Comparison of ENCODE assay signal across 28 cellular contexts in genomic region chr13:21871919-21872318, GRCh38.
DNase-seq lines count a peak whose midpoint lies in the region; ATAC-seq, FAIRE-seq and TF ChIP-seq lines count a peak whose summit lies in the region.
"Had no signal": no experiment of that assay in that cellular context is flagged by ENCODE, and none has a peak within 500 bp of the region (broad histone marks: within the 10 kb centered on the region; RNA-seq: fewer than 3 reads in every experiment).

No MANE protein-coding gene starts in this region.

- no peak overlapping the region for H4K12ac ChIP-seq in trophoblast cell (ENCODE audit: low read depth, low read length)

- no peak for FAIRE-seq in H1 (lab: Jason Lieb, UNC)
- FAIRE-seq: A204.1, GM12891 had no signal

- no peaks in the 10 kb centered on the region for H3K9me3 Mint-ChIP-seq in activated CD8-positive, alpha-beta T cell treated with anti-CD3 and anti-CD28 coated beads for 36 hours
- H3K9me3 Mint-ChIP-seq: GM23338 had no signal

- H2AFZ ChIP-seq in H1 (ENCODE audit: low read length), result peak overlapping the region; percentile 87; the same call in 1 of the 2 replicates
- no peak overlapping the region for H2AFZ ChIP-seq in trophoblast cell (ENCODE audit: insufficient read depth, low read length, poor library complexity)

- no peak overlapping the region for H3K4me3 Mint-ChIP-seq in activated CD8-positive, alpha-beta T cell treated with anti-CD3 and anti-CD28 coated beads for 36 hours
- H3K4me3 Mint-ChIP-seq: CD4-positive, alpha-beta memory T cell; GM23338 had no signal

- H3K9ac ChIP-seq in H1 (replicated peaks in 1 of 4; ENCODE audit: extremely low read depth in 1 of 4, low read depth in 3 of 4, low read length in 3 of 4) (no peak overlapping the region), trophoblast cell (ENCODE audit: low read length) (peak overlapping the region; percentile 19)

- peak; percentile 75 for ATAC-seq in left lung
- ATAC-seq in activated CD8-positive, alpha-beta T cell treated with anti-CD3 and anti-CD28 coated beads for 36 hours, result no peak
- ATAC-seq: GM23338, PC-3, Right ventricle myocardium inferior, SK-N-SH treated with all-trans-retinoic acid at 6 μM for 48 hours had no signal

- H3K27ac Mint-ChIP-seq in activated CD8-positive, alpha-beta T cell treated with anti-CD3 and anti-CD28 coated beads for 36 hours, result no peak overlapping the region
- H3K27ac Mint-ChIP-seq: GM23338 had no signal

- H4K5ac ChIP-seq in H1 (ENCODE audit: insufficient read length, low read depth, low read length), result no peak overlapping the region

- no peak overlapping the region for H2BK5ac ChIP-seq in H1 (ENCODE audit: low read depth, low read length)
- no peak overlapping the region for H2BK5ac ChIP-seq in trophoblast cell (ENCODE audit: low read depth, low read length, poor library complexity)

- H3K36me3 ChIP-seq in H1 (ENCODE audit: control insufficient read depth in 2 of 4, insufficient read depth in 4 of 4, low read length in 3 of 4) (no peaks in the 10 kb centered on the region), left lung (no peaks in the 10 kb centered on the region), trophoblast cell (ENCODE audit: control insufficient read depth in 1 of 2, insufficient read depth in 2 of 2, low read length in 2 of 2) (no peaks in the 10 kb centered on the region)
- H3K36me3 ChIP-seq: HAP-1, SJCRH30 had no signal

- H2BK20ac ChIP-seq in H1 (ENCODE audit: low read length), result no peak overlapping the region

- no peaks in the 10 kb centered on the region for H3K23me2 ChIP-seq in H1 (ENCODE audit: low read depth, low read length)

- no peaks in the 10 kb centered on the region for H4K20me1 ChIP-seq in H1 (replicated peaks in 1 of 2; ENCODE audit: control insufficient read depth in 1 of 2, insufficient read depth in 2 of 2, low read length in 2 of 2)

- 89% methylated on average over 5 of the region's 5 CpGs; no CpG with 5 or more reads in 1 of the 2 experiments for WGBS in H1 (ENCODE audit: extremely low coverage in 1 of 2, insufficient coverage in 1 of 2, insufficient read length in 1 of 2, insufficient replicate concordance in 2 of 2, low coverage in 1 of 2, low lambda C conversion rate in 2 of 2, missing lambda C conversion rate in 1 of 2), 2 experiments
- WGBS in trophoblast cell (ENCODE audit: extremely low coverage, insufficient coverage, insufficient read length), result no CpG with 5 or more reads among the region's 5 CpGs

- H3K27me3 ChIP-seq in H1 (replicated peaks in 1 of 4; ENCODE audit: control insufficient read depth in 3 of 4, extremely low read depth in 1 of 4, insufficient read depth in 3 of 4, low read length in 3 of 4), result no peaks in the 10 kb centered on the region
- no peaks in the 10 kb centered on the region for H3K27me3 ChIP-seq in left lung
- H3K27me3 ChIP-seq in trophoblast cell (ENCODE audit: insufficient read depth, low read length), result no peaks in the 10 kb centered on the region
- H3K27me3 ChIP-seq: SJCRH30 had no signal

- H3K4me1 Mint-ChIP-seq in activated CD8-positive, alpha-beta T cell treated with anti-CD3 and anti-CD28 coated beads for 36 hours (ENCODE audit: low read depth), result no peaks in the 10 kb centered on the region
- H3K4me1 Mint-ChIP-seq: CD4-positive, alpha-beta memory T cell; GM23338 had no signal

- intact Hi-C loops in left lung (cut with DNase I), result no loop called here
- intact Hi-C loops in activated CD8-positive, alpha-beta T cell treated with anti-CD3 and anti-CD28 coated beads for 36 hours (cut with micrococcal nuclease), result no loop called here

- no peak overlapping the region for H2BK12ac ChIP-seq in H1 (ENCODE audit: low read depth, low read length)
- no peak overlapping the region for H2BK12ac ChIP-seq in trophoblast cell (ENCODE audit: low read length)

- no peak overlapping the region for H3K4me2 ChIP-seq in H1 (ENCODE audit: insufficient read depth in 1 of 2, low read depth in 2 of 2, low read length in 2 of 2)
- H3K4me2 ChIP-seq in trophoblast cell (ENCODE audit: low read length), result no peak overlapping the region
- H3K4me2 ChIP-seq: GM23338 had no signal

- H3K27ac ChIP-seq in H1 (ENCODE audit: low read depth, low read length) (no peak overlapping the region), left lung (no peak overlapping the region), trophoblast cell (ENCODE audit: low read depth, low read length) (no peak overlapping the region)
- H3K27ac ChIP-seq: SJCRH30 had no signal

- CTCF ChIA-PET in H1 (lab: Charles Lee; ENCODE audit: partially characterized antibody), result interaction anchor here (0.5 to 1.1 kb wide), 5 partner anchors 10 to 234 kb away, joined by 3 to 5 read pairs (median 3); no protein-coding TSS in a partner anchor
- CTCF ChIA-PET in activated CD8-positive, alpha-beta T cell treated with anti-CD3 and anti-CD28 coated beads for 36 hours (lab: Charles Lee), result no interaction called here

- H3K4me3 ChIP-seq in H1 (ENCODE audit: extremely low read depth in 1 of 4, insufficient read depth in 2 of 4, low read depth in 3 of 4, low read length in 4 of 4) (no peak overlapping the region), left lung (no peak overlapping the region), trophoblast cell (ENCODE audit: low read depth, low read length) (no peak overlapping the region)
- H3K4me3 ChIP-seq: GM23338, HAP-1, SJCRH30 had no signal

- no peaks in the 10 kb centered on the region for H3K79me2 ChIP-seq in H1 (ENCODE audit: control insufficient read depth in 1 of 2, insufficient read depth in 2 of 2, low read length in 2 of 2)
- H3K79me2 ChIP-seq in trophoblast cell (ENCODE audit: control insufficient read depth, insufficient read depth, low read length, poor library complexity), result no peaks in the 10 kb centered on the region

- H3K18ac ChIP-seq in H1 (ENCODE audit: extremely low read depth, low read length) (no peak overlapping the region), trophoblast cell (ENCODE audit: low read length) (no peak overlapping the region)

- POLR2A ChIA-PET in H1 (lab: Charles Lee; ENCODE audit: partially characterized antibody), result no interaction called here
- POLR2A ChIA-PET in activated CD8-positive, alpha-beta T cell treated with anti-CD3 and anti-CD28 coated beads for 36 hours (lab: Charles Lee), result no interaction called here

- TF ChIP-seq POLR2A in H1 (IDR thresholded peaks at IDR 0.05; ENCODE audit: control extremely low read depth in 1 of 2, low read depth in 2 of 2, low read length in 2 of 2), result no peak

- TF ChIP-seq RAD21 in H1 (IDR thresholded peaks at IDR 0.05 in 1 of 2, conservative IDR thresholded peaks at IDR 0.05 in 1 of 2; ENCODE audit: low read depth in 2 of 2, low read length in 2 of 2), result no peak

- H3K79me1 ChIP-seq in H1 (ENCODE audit: low read depth, low read length) (no peaks in the 10 kb centered on the region), trophoblast cell (ENCODE audit: low read length) (no peaks in the 10 kb centered on the region)

- H3K56ac ChIP-seq in H1 (replicated peaks; ENCODE audit: insufficient read length, low read depth, low read length), result no peak overlapping the region

- no peaks in the 10 kb centered on the region for H3K9me3 ChIP-seq in H1 (ENCODE audit: insufficient read depth in 2 of 2, low read depth in 1 of 2, low read length in 1 of 2)
- no peaks in the 10 kb centered on the region for H3K9me3 ChIP-seq in left lung
- H3K9me3 ChIP-seq in trophoblast cell (ENCODE audit: insufficient read depth, low read depth, low read length), result peaks cover 3% of the 10 kb centered on the region
- H3K9me3 ChIP-seq: SJCRH30 had no signal

- H3K4me1 ChIP-seq in H1 (replicated peaks in 1 of 4; ENCODE audit: control insufficient read depth in 3 of 4, insufficient read depth in 4 of 4, low read length in 3 of 4) (no peaks in the 10 kb centered on the region), left lung (no peaks in the 10 kb centered on the region), trophoblast cell (ENCODE audit: control insufficient read depth in 1 of 2, insufficient read depth in 2 of 2, low read length in 2 of 2) (no peaks in the 10 kb centered on the region)
- H3K4me1 ChIP-seq: HAP-1, SJCRH30 had no signal

- H3K23ac ChIP-seq in H1 (ENCODE audit: insufficient read length), result no peak overlapping the region
- no peak overlapping the region for H3K23ac ChIP-seq in trophoblast cell (ENCODE audit: low read length)

- H3K27me3 Mint-ChIP-seq in activated CD8-positive, alpha-beta T cell treated with anti-CD3 and anti-CD28 coated beads for 36 hours, result peaks cover 2% of the 10 kb centered on the region

- no peak overlapping the region for H2AK5ac ChIP-seq in H1 (ENCODE audit: low read depth, low read length)
- no peak overlapping the region for H2AK5ac ChIP-seq in trophoblast cell (ENCODE audit: low read length)

- no peak overlapping the region for H4K91ac ChIP-seq in H1 (replicated peaks; ENCODE audit: insufficient read length, low read length)
- no peak overlapping the region for H4K91ac ChIP-seq in trophoblast cell (ENCODE audit: low read depth, low read length)

- no peak overlapping the region for H3K4ac ChIP-seq in H1 (replicated peaks; ENCODE audit: insufficient read length, low read depth, low read length)
- no peak overlapping the region for H3K4ac ChIP-seq in trophoblast cell (ENCODE audit: low read depth, low read length)

- TF ChIP-seq EP300 in H1 (IDR thresholded peaks at IDR 0.05; ENCODE audit: borderline replicate concordance in 1 of 2, low read depth in 2 of 2, low read length in 2 of 2), result no peak

- peak; percentile 20 for DNase-seq in DMS53 treated with DMSO at 0.1 percent for 48 hours (lab: John Stamatoyannopoulos, UW; ENCODE audit: unreplicated experiment)
- DNase-seq in H1 (ENCODE audit: low read depth in 1 of 2, low spot score in 2 of 2), result no peak
- DNase-seq in left lung, result no peak
- no peak for DNase-seq in trophoblast cell
- DNase-seq in activated CD4-positive, alpha-beta T cell treated with anti-CD3 and anti-CD28 coated beads, Interleukin-2, amount 50 U/mL, for 4 hours, result no peak
- DNase-seq in activated CD4-positive, alpha-beta T cell treated with anti-CD3 and anti-CD28 coated beads, Interleukin-2, amount 50 U/mL, for 48 hours, result no peak
- no peak for DNase-seq in activated CD8-positive, alpha-beta T cell treated with anti-CD3 and anti-CD28 coated beads for 36 hours
- no peak for DNase-seq in 8988T
- DNase-seq: C1 segment of cervical spinal cord; CD4-positive, alpha-beta memory T cell; COR-L47; DMS79 treated with DMSO at 0.1 percent for 48 hours; GF-D8; NCI-H1092; NCI-H1417 treated with DMSO at 0.1 percent for 48 hours; NCI-H1694 treated with DMSO at 0.1 percent for 48 hours; NCI-H2081; NCI-H345; NCI-H510A treated with DMSO at 0.1 percent for 48 hours; NCI-H774; PC-3; SJCRH30 had no signal

- TF ChIP-seq CTCF in H1 (IDR thresholded peaks at IDR 0.05; ENCODE audit: control extremely low read depth in 1 of 3, insufficient read depth in 1 of 3, low read depth in 1 of 3, low read length in 3 of 3), result no peak
- no peak for TF ChIP-seq CTCF in left lung (IDR thresholded peaks at IDR 0.05)
- no peak for TF ChIP-seq CTCF in activated CD8-positive, alpha-beta T cell treated with anti-CD3 and anti-CD28 coated beads for 36 hours (IDR thresholded peaks at IDR 0.05)

- no peak overlapping the region for H3K14ac ChIP-seq in H1 (ENCODE audit: insufficient read length)
- no peak overlapping the region for H3K14ac ChIP-seq in trophoblast cell (ENCODE audit: low read length)

- H4K8ac ChIP-seq in H1 (ENCODE audit: extremely low read depth, insufficient read depth, low read length) (no peak overlapping the region), trophoblast cell (ENCODE audit: low read depth, low read length) (no peak overlapping the region)

- H2BK15ac ChIP-seq in H1 (ENCODE audit: low read length), result no peak overlapping the region

- H3K36me3 Mint-ChIP-seq in activated CD8-positive, alpha-beta T cell treated with anti-CD3 and anti-CD28 coated beads for 36 hours (ENCODE audit: low read depth), result no peaks in the 10 kb centered on the region
- H3K36me3 Mint-ChIP-seq: CD4-positive, alpha-beta memory T cell had no signal

- H2BK120ac ChIP-seq in H1 (replicated peaks; ENCODE audit: low read depth, low read length) (no peak overlapping the region), trophoblast cell (ENCODE audit: insufficient read depth, low read length, poor library complexity) (no peak overlapping the region)
